In genomic region chr7:123557631-123558505, GRCh38 we compare ENCODE assay signal across 8 cellular contexts. TPM values are rescaled to one million over a fixed set of nuclear protein-coding genes. Genes with fewer than 3 reads are reported as not detected.
DNase-seq lines count a peak whose midpoint lies in the region; ATAC-seq and TF ChIP-seq lines count a peak whose summit lies in the region.

Gene NDUFA5, minus strand, starts transcription at chr7:123557818. Its CDS starts 23 bp downstream, at chr7:123557795.

- TF ChIP-seq CTCF in AG10803 (conservative IDR thresholded peaks at IDR 0.05; ENCODE audit: low read length) (no peak), spleen (IDR thresholded peaks at IDR 0.05 in 8 of 11, conservative IDR thresholded peaks at IDR 0.05 in 3 of 11) (no peak)

- H3K27ac ChIP-seq in spleen: peak within 1 kb of the TSS; percentile 66 to 90 (median 85)

- peaks cover 6 to 54% (median 39%) of the 10 kb centered on the region in 6 donors for H3K4me1 ChIP-seq in spleen

- H3K4me3 ChIP-seq in AG10803 (ENCODE audit: low read length) (peak within 1 kb of the TSS; percentile 96), spleen (peak within 1 kb of the TSS; percentile 69 to 91 (median 83))

- no peaks in the 10 kb centered on the region for H3K27me3 ChIP-seq in spleen (replicated peaks in 1 of 7)

- peaks cover 0 to 26% (median 0%) of the 10 kb centered on the region in 6 donors for H3K36me3 ChIP-seq in spleen

- TF ChIP-seq POLR2A in spleen (IDR thresholded peaks at IDR 0.05): no peak

- intact Hi-C loops in spleen (cut with DNase I; ENCODE audit: low total_unique reads): no loop called here

- peak; percentile 99 for ATAC-seq in GM19035 (IDR thresholded peaks at IDR 0.05; ENCODE audit: unreplicated experiment)
- ATAC-seq in HG03342 (IDR thresholded peaks at IDR 0.05; ENCODE audit: unreplicated experiment): peak; percentile 97

- H3K9me3 ChIP-seq in spleen: no peaks in the 10 kb centered on the region

- DNase-seq in AG10803 (ENCODE audit: low read depth) (peak; percentile 99), NCI-H345 treated with DMSO at 0.1 percent for 48 hours (lab: John Stamatoyannopoulos, UW; ENCODE audit: unreplicated experiment) (peak; percentile 99), inferior parietal cortex (ENCODE audit: extremely low spot score) (peak; percentile 100), spleen (peak; percentile 96)
- peak; percentile 83 to 91 (median 89) for DNase-seq in activated CD4-positive, CD25-positive, alpha-beta regulatory T cell (lab: John Stamatoyannopoulos, UW)
- DNase-seq in central memory CD4-positive, alpha-beta T cell: peak; percentile 98

- 6 to 7% (median 6%) methylated on average over 33 to 34 of the region's 34 CpGs for WGBS in spleen, 5 donors

RNA-seq across cellular contexts. Expression of gene NDUFA5, which starts in this region (rescaled TPM):
- total RNA-seq in spleen: 10 to 100 TPM; 40.6 to 60.5 (median 48.8) TPM
- 10 to 100 TPM; 67.4 to 85.2 (median 76.0) TPM for polyA plus RNA-seq in spleen

Comparison
In these comparisons a context has a peak if more than half of its experiments do, and no peak if none do; other contexts are left out.
1. Peak in every context shown above with its lines: DNase-seq, ATAC-seq, H3K4me3 ChIP-seq and H3K27ac ChIP-seq.